In genomic region chr20:43977962-43978361, GRCh38 we compare ENCODE assay signal across 20 cellular contexts.
"Had no signal": no experiment of that assay in that cellular context is flagged by ENCODE, and none has a peak within 500 bp of the region (broad histone marks: within the 10 kb centered on the region; RNA-seq: fewer than 3 reads in every experiment).

No MANE protein-coding gene starts in this region.

- H3K4me1 Mint-ChIP-seq: activated B cell treated with CpG ODN at 0.5 μM for 24 hours had no signal

- H3K27me3 ChIP-seq: ascending aorta, colonic mucosa, gastrocnemius medialis had no signal

- H3K9me3 Mint-ChIP-seq: activated B cell treated with CpG ODN at 0.5 μM for 24 hours; activated T-cell treated with anti-CD3 and anti-CD28 coated beads, Interleukin-2, amount 50 U/mL, for 24 hours; central memory CD8-positive, alpha-beta T cell; type B pancreatic cell had no signal

- H3K4me3 ChIP-seq: ascending aorta, colonic mucosa, gastrocnemius medialis, left lung had no signal

- H3K9ac ChIP-seq: parathyroid adenoma had no signal

- H3K79me2 ChIP-seq: parathyroid adenoma had no signal

- H3K4me1 ChIP-seq: ascending aorta, colonic mucosa, gastrocnemius medialis, parathyroid adenoma had no signal

- H2AFZ ChIP-seq: parathyroid adenoma had no signal

- H3K27ac ChIP-seq: ascending aorta, colonic mucosa, gastrocnemius medialis, left lung, parathyroid adenoma had no signal

- H3K9me3 ChIP-seq: ascending aorta, colonic mucosa, gastrocnemius medialis, left lung had no signal

- ATAC-seq: activated CD8-positive, alpha-beta T cell treated with anti-CD3 and anti-CD28 coated beads, Interleukin-2, amount 10 ng/mL, durations not matched to agents 7 days and 5 days; gastrocnemius medialis; left lung; sciatic nerve had no signal

- H3K36me3 ChIP-seq: ascending aorta, colonic mucosa, gastrocnemius medialis had no signal

- DNase-seq: activated B cell treated with CpG ODN at 0.5 μM for 24 hours; activated CD4-positive, alpha-beta T cell treated with anti-CD3 and anti-CD28 coated beads, Interleukin-2, amount 10 ng/mL, durations not matched to agents 7 days and 5 days; activated CD8-positive, alpha-beta T cell treated with anti-CD3 and anti-CD28 coated beads, Interleukin-2, amount 10 ng/mL, durations not matched to agents 7 days and 5 days; activated naive CD4-positive, alpha-beta T cell treated with anti-CD3 and anti-CD28 coated beads for 36 hours; activated T-cell treated with anti-CD3 and anti-CD28 coated beads, Interleukin-2, amount 50 U/mL, for 24 hours; colonic mucosa; erythroblast; gastrocnemius medialis; head of caudate nucleus; kidney; left lung; naive B cell; stimulated activated naive CD4-positive, alpha-beta T cell treated with Interleukin-2 at 50 U/mL for 16 hours had no signal

- H3K27ac Mint-ChIP-seq: activated B cell treated with CpG ODN at 0.5 μM for 24 hours; activated CD4-positive, alpha-beta T cell treated with anti-CD3 and anti-CD28 coated beads, Interleukin-2, amount 10 ng/mL, durations not matched to agents 7 days and 5 days; activated CD8-positive, alpha-beta T cell treated with anti-CD3 and anti-CD28 coated beads, Interleukin-2, amount 10 ng/mL, durations not matched to agents 7 days and 5 days; activated naive CD4-positive, alpha-beta T cell treated with anti-CD3 and anti-CD28 coated beads for 36 hours; activated T-cell treated with anti-CD3 and anti-CD28 coated beads, Interleukin-2, amount 50 U/mL, for 24 hours; naive B cell; T-helper 2 cell treated with Interferon-gamma antibody and Interleukin-4, amounts not matched to agents 5 μg/mL and 100 μg/mL, for 36 hours; type B pancreatic cell had no signal

- H3K36me3 Mint-ChIP-seq: naive B cell, type B pancreatic cell had no signal

- H3K4me3 Mint-ChIP-seq: activated B cell treated with CpG ODN at 0.5 μM for 24 hours; activated CD4-positive, alpha-beta T cell treated with anti-CD3 and anti-CD28 coated beads, Interleukin-2, amount 10 ng/mL, durations not matched to agents 7 days and 5 days; activated CD8-positive, alpha-beta T cell treated with anti-CD3 and anti-CD28 coated beads, Interleukin-2, amount 10 ng/mL, durations not matched to agents 7 days and 5 days; activated naive CD4-positive, alpha-beta T cell treated with anti-CD3 and anti-CD28 coated beads for 36 hours; activated T-cell treated with anti-CD3 and anti-CD28 coated beads, Interleukin-2, amount 50 U/mL, for 24 hours; central memory CD8-positive, alpha-beta T cell; T-helper 2 cell treated with Interferon-gamma antibody and Interleukin-4, amounts not matched to agents 5 μg/mL and 100 μg/mL, for 36 hours; type B pancreatic cell had no signal

- FAIRE-seq: endometrium, kidney had no signal
